ENCODE assay signal across 8 cellular contexts in genomic region chr2:88690591-88691338, GRCh38. TPM values are rescaled to one million over a fixed set of nuclear protein-coding genes. Genes with fewer than 3 reads are reported as not detected.
DNase-seq lines count a peak whose midpoint lies in the region; ATAC-seq and TF ChIP-seq lines count a peak whose summit lies in the region.

No MANE protein-coding gene starts in this region.

- no peaks in the 10 kb centered on the region for H3K36me3 ChIP-seq in body of pancreas (replicated peaks in 1 of 2; ENCODE audit: insufficient read depth in 1 of 2, low read depth in 2 of 2)
- H3K36me3 ChIP-seq in left lung, result no peaks in the 10 kb centered on the region

- ATAC-seq in HG03039 (IDR thresholded peaks at IDR 0.05; ENCODE audit: unreplicated experiment) (peak; percentile 8), SK-N-SH treated with all-trans-retinoic acid at 6 μM for 48 hours (peak; percentile 8), body of pancreas (peak; percentile 27), left lung (peak; percentile 49)

- DNase-seq in NCI-H82 (lab: John Stamatoyannopoulos, UW), result peak; percentile 65
- no peak for DNase-seq in NCI-H82 treated with DMSO at 0.1 percent for 48 hours (lab: John Stamatoyannopoulos, UW; ENCODE audit: unreplicated experiment)
- DNase-seq in body of pancreas, result peak; percentile 66 to 72 (median 67)
- DNase-seq in left lung, result peak; percentile 58 to 69
- DNase-seq in stimulated activated CD4-positive, alpha-beta T cell treated with anti-CD3 and anti-CD28 coated beads, TNF-alpha, amount 100 ng/mL, for 48 hours (ENCODE audit: low read depth in 3 of 3), result peak; percentile 15 to 45 (median 40)
- no peak for DNase-seq in epidermal melanocyte (ENCODE audit: insufficient read length, low spot score)

- TF ChIP-seq CTCF in body of pancreas (IDR thresholded peaks at IDR 0.05) (peak in 6 of 7 experiments; percentile 8 to 53 (median 38)), left lung (IDR thresholded peaks at IDR 0.05) (peak in 1 of 2 donors; percentile 15)

- peak overlapping the region; percentile 80 to 95 (median 92) for H3K27ac ChIP-seq in body of pancreas
- peak overlapping the region; percentile 74 to 90 for H3K27ac ChIP-seq in left lung

- no peak for TF ChIP-seq POLR2A in body of pancreas (IDR thresholded peaks at IDR 0.05)

- H3K4me1 ChIP-seq in body of pancreas (peaks cover 47% of the 10 kb centered on the region), left lung (peaks cover 4 to 33% of the 10 kb centered on the region in 2 donors)

- intact Hi-C loops in body of pancreas (cut with DNase I) (no loop called here), left lung (cut with DNase I) (no loop called here)

- 30 to 43% methylated on average over 13 to 20 of the region's 20 CpGs for WGBS in body of pancreas, 2 donors

- H3K27me3 ChIP-seq in body of pancreas (no peaks in the 10 kb centered on the region), left lung (no peaks in the 10 kb centered on the region)

- H3K4me3 ChIP-seq in body of pancreas (peak overlapping the region; percentile 16 to 44), left lung (peak overlapping the region; percentile 86 to 87)

- H3K9me3 ChIP-seq in body of pancreas, result no peaks in the 10 kb centered on the region
- H3K9me3 ChIP-seq in left lung, result no peaks in the 10 kb centered on the region

TF ChIP-seq in SK-N-SH treated with all-trans-retinoic acid at 6 μM for 48 hours, 23 proteins besides CTCF, POLR2A, EP300 and RAD21:
- no peak for TF ChIP-seq ISL1 (CRISPR knock-in tag; IDR thresholded peaks at IDR 0.05)
- no peak for TF ChIP-seq ZNF8 (CRISPR knock-in tag; IDR thresholded peaks at IDR 0.05)
- TF ChIP-seq RARB (CRISPR knock-in tag; IDR thresholded peaks at IDR 0.05), result no peak
- no peak for TF ChIP-seq BACH2 (CRISPR knock-in tag; IDR thresholded peaks at IDR 0.05; ENCODE audit: borderline replicate concordance)
- no peak for TF ChIP-seq ZNF70 (CRISPR knock-in tag; IDR thresholded peaks at IDR 0.05)
- no peak for TF ChIP-seq ESRRG (CRISPR knock-in tag; IDR thresholded peaks at IDR 0.05)
- TF ChIP-seq, protein P1, sequence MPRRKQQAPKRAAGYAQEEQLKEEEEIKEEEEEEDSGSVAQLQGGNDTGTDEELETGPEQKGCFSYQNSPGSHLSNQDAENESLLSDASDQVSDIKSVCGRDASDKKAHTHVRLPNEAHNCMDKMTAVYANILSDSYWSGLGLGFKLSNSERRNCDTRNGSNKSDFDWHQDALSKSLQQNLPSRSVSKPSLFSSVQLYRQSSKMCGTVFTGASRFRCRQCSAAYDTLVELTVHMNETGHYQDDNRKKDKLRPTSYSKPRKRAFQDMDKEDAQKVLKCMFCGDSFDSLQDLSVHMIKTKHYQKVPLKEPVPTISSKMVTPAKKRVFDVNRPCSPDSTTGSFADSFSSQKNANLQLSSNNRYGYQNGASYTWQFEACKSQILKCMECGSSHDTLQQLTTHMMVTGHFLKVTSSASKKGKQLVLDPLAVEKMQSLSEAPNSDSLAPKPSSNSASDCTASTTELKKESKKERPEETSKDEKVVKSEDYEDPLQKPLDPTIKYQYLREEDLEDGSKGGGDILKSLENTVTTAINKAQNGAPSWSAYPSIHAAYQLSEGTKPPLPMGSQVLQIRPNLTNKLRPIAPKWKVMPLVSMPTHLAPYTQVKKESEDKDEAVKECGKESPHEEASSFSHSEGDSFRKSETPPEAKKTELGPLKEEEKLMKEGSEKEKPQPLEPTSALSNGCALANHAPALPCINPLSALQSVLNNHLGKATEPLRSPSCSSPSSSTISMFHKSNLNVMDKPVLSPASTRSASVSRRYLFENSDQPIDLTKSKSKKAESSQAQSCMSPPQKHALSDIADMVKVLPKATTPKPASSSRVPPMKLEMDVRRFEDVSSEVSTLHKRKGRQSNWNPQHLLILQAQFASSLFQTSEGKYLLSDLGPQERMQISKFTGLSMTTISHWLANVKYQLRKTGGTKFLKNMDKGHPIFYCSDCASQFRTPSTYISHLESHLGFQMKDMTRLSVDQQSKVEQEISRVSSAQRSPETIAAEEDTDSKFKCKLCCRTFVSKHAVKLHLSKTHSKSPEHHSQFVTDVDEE (CRISPR knock-in tag; IDR thresholded peaks at IDR 0.05), result no peak
- no peak for TF ChIP-seq PPARA (CRISPR knock-in tag; IDR thresholded peaks at IDR 0.05; ENCODE audit: borderline replicate concordance)
- TF ChIP-seq, protein P2, sequence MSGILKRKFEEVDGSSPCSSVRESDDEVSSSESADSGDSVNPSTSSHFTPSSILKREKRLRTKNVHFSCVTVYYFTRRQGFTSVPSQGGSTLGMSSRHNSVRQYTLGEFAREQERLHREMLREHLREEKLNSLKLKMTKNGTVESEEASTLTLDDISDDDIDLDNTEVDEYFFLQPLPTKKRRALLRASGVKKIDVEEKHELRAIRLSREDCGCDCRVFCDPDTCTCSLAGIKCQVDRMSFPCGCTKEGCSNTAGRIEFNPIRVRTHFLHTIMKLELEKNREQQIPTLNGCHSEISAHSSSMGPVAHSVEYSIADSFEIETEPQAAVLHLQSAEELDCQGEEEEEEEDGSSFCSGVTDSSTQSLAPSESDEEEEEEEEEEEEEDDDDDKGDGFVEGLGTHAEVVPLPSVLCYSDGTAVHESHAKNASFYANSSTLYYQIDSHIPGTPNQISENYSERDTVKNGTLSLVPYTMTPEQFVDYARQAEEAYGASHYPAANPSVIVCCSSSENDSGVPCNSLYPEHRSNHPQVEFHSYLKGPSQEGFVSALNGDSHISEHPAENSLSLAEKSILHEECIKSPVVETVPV (CRISPR knock-in tag; IDR thresholded peaks at IDR 0.05), result no peak
- TF ChIP-seq TOX (CRISPR knock-in tag; IDR thresholded peaks at IDR 0.05; ENCODE audit: borderline replicate concordance), result no peak
- TF ChIP-seq PATZ1 (CRISPR knock-in tag; IDR thresholded peaks at IDR 0.05; ENCODE audit: borderline replicate concordance), result no peak
- no peak for TF ChIP-seq SNAI2 (CRISPR knock-in tag; IDR thresholded peaks at IDR 0.05)
- TF ChIP-seq ZC3H10 (CRISPR knock-in tag; IDR thresholded peaks at IDR 0.05), result no peak

RNA-seq across cellular contexts. Expression of gene RPIA, which starts 0.7 kb away (rescaled TPM):
- total RNA-seq in body of pancreas (10 to 100 TPM; 10.9 to 18.5 TPM), left lung (10 to 100 TPM; 16.0 to 18.5 TPM)

Comparison
In these comparisons a context has a peak if more than half of its experiments do, and no peak if none do; other contexts are left out.
1. DNase-seq: peak in NCI-H82 (single experiment), body of pancreas (4 of 4), left lung (2 of 2) and stimulated activated CD4-positive, alpha-beta T cell treated with anti-CD3 and anti-CD28 coated beads, TNF-alpha, amount 100 ng/mL, for 48 hours (3 of 3); none in NCI-H82 treated with DMSO at 0.1 percent for 48 hours (single experiment) and epidermal melanocyte (single experiment).
2. Peak in every context shown above with its lines, with median percentiles within 50 percentile points of each other: ATAC-seq.